8 cellular contexts compared by ENCODE assay signal in the genomic region with DNA sequence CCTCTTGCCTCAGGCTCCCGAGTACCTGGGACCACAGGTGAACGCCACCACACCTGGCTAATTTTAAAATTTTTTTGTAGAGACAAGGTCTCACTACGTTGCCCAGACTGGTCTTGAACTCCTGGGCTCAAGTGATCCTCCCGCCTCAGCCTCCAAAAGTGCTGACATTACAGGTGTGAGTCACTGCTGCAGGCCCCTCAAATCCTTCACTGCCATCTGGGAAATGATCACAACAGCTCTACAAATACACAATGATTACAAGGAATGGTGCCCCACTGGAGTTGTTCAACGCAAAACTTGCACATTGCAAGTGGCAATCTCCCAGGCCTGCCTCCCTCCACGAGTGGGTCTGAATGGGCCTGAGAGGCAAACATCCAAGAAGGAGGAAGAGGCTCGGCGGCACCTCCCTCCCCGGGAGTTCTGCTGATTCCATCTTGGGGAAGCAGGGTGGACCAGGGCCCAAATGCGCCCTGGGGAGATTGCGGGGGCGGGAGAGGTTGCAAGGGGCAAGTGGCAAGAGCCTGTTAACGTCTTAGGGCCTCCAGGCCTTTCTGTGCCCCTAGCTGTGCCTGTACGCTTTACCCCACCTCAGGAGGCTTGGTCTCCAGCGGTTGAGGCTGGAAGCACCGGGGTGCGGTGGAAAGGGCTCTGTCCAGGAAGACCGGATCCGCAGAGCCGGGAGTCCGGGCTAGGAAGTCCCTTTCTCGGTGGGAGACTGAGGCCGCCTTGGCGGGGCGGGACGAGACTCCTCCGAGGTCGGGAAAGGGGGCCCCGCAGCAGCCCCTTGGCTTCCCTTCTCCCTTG. TPM values are rescaled to one million over a fixed set of nuclear protein-coding genes. Genes with fewer than 3 reads are reported as not detected.
DNase-seq lines count a peak whose midpoint lies in the region; ATAC-seq and TF ChIP-seq lines count a peak whose summit lies in the region.

No MANE protein-coding gene starts in this region.

- no peaks in the 10 kb centered on the region for H3K36me3 ChIP-seq in HUES48 (ENCODE audit: control insufficient read depth, insufficient read depth, low read length)
- peaks cover 0 to 1% of the 10 kb centered on the region in 2 donors for H3K36me3 ChIP-seq in lung (ENCODE audit: control insufficient read depth in 2 of 2, insufficient read depth in 2 of 2, low read length in 2 of 2)
- H3K36me3 ChIP-seq in vagina: no peaks in the 10 kb centered on the region

- POLR2A ChIA-PET in AG04449 (lab: Yijun Ruan, JAX): interaction anchor here (0.6 to 3.1 kb wide), 7 partner anchors 13 to 117 kb away, joined by 3 to 25 read pairs (median 4); a partner anchor contains a TSS

- H3K4me1 ChIP-seq in HUES48 (ENCODE audit: control insufficient read depth, insufficient read depth, low read length): peaks cover 17% of the 10 kb centered on the region
- peaks cover 0 to 10% of the 10 kb centered on the region in 2 donors for H3K4me1 ChIP-seq in lung (ENCODE audit: control insufficient read depth in 2 of 2, insufficient read depth in 2 of 2, low read length in 2 of 2)
- H3K4me1 ChIP-seq in vagina: peaks cover 43% of the 10 kb centered on the region

- ATAC-seq in lung (ENCODE audit: insufficient read depth, low FRiP score) (peak; percentile 5), GM18907 (IDR thresholded peaks at IDR 0.05; ENCODE audit: unreplicated experiment) (no peak), HG02852 (IDR thresholded peaks at IDR 0.05; ENCODE audit: unreplicated experiment) (no peak)

- no peak for TF ChIP-seq POLR2A in vagina (IDR thresholded peaks at IDR 0.05)

- H3K4me3 ChIP-seq in AG04449 (ENCODE audit: low read depth, low read length) (peak overlapping the region; percentile 99), HUES48 (ENCODE audit: low read depth, low read length) (peak overlapping the region; percentile 64), lung (peak overlapping the region; percentile 39), vagina (peak overlapping the region; percentile 84 to 89)

- H3K27ac ChIP-seq in HUES48 (ENCODE audit: low read depth, low read length) (peak overlapping the region; percentile 63), cingulate gyrus (ENCODE audit: low read depth, low read length) (peak overlapping the region; percentile 39), lung (ENCODE audit: low read depth in 1 of 2, low read length in 1 of 2) (peak overlapping the region; percentile 67 to 88), vagina (peak overlapping the region; percentile 87)

- TF ChIP-seq CTCF in AG04449 (IDR thresholded peaks at IDR 0.05; ENCODE audit: insufficient read depth, low read length, missing control alignments): no peak
- TF ChIP-seq CTCF in lung (IDR thresholded peaks at IDR 0.05; ENCODE audit: control extremely low read depth, extremely low read depth): no peak
- TF ChIP-seq CTCF in vagina (IDR thresholded peaks at IDR 0.05): no peak

- DNase-seq in AG04449 (ENCODE audit: low read depth, low spot score): no peak
- DNase-seq in lung (ENCODE audit: low spot score): no peak
- DNase-seq in vagina (ENCODE audit: extremely low spot score in 2 of 2): no peak
- DNase-seq in head of caudate nucleus: no peak

- CTCF ChIA-PET in AG04449 (lab: Yijun Ruan, JAX): interaction anchor here (0.9 to 16.8 kb wide), 16 partner anchors 9 to 1225 kb away, joined by 3 to 337 read pairs (median 6); no protein-coding TSS in a partner anchor

- H3K9me3 ChIP-seq in HUES48 (ENCODE audit: control insufficient read depth, insufficient read depth, low read length) (no peaks in the 10 kb centered on the region), lung (ENCODE audit: control insufficient read depth in 2 of 2, insufficient read depth in 1 of 2, low read length in 1 of 2) (no peaks in the 10 kb centered on the region), vagina (no peaks in the 10 kb centered on the region)

- H3K27me3 ChIP-seq in HUES48 (ENCODE audit: control insufficient read depth, insufficient read depth, low read length): no peaks in the 10 kb centered on the region
- H3K27me3 ChIP-seq in lung (ENCODE audit: control insufficient read depth, insufficient read depth): no peaks in the 10 kb centered on the region
- no peaks in the 10 kb centered on the region for H3K27me3 ChIP-seq in vagina

- H3K9ac ChIP-seq in HUES48 (ENCODE audit: low read depth, low read length): peak overlapping the region; percentile 53; the same call in 1 of the 2 replicates

- intact Hi-C loops in vagina (cut with DNase I): loop anchor here (5.0 to 10.0 kb wide), 4 partner anchors 35 to 138 kb away; a partner anchor contains a TSS
- intact Hi-C loops in head of caudate nucleus (cut with DNase I): loop anchor here (5.0 kb wide), 1 partner anchor 90 kb away; no protein-coding TSS in a partner anchor

- WGBS in lung, 2 donors: 23 to 41% methylated on average over 29 of the region's 29 CpGs

RNA-seq across cellular contexts. Expression of a gene that starts 0.7 kb away (rescaled TPM):
- total RNA-seq in lung: 100 to 1,000 TPM; 205 to 565 TPM
- polyA plus RNA-seq in lung: 100 to 1,000 TPM; 197 to 225 TPM
- total RNA-seq in vagina: 700 TPM

RNA-seq across cellular contexts. Expression of a gene that starts 24.9 kb away (rescaled TPM):
- total RNA-seq in lung (10 to 100 TPM in 1 of 2 donors, 1 to 10 TPM in 1; 5.9 to 21.6 TPM), vagina (16.9 TPM)
- polyA plus RNA-seq in lung: 10 to 100 TPM in 1 of 2 donors, 1 to 10 TPM in 1; 2.6 to 13.4 TPM

RNA-seq across cellular contexts. Expression of a gene that starts 58.8 kb away (rescaled TPM):
- 1 to 10 TPM in 1 of 2 donors, under 1 TPM in 1; 0.17 to 6.8 TPM for total RNA-seq in lung
- polyA plus RNA-seq in lung: 1 to 10 TPM; 2.0 to 2.3 TPM
- 296 TPM for total RNA-seq in vagina

Comparison
In these comparisons a context has a peak if more than half of its experiments do, and no peak if none do; other contexts are left out.
1. H3K4me3 ChIP-seq: peak in every context shown above with its lines; median percentile 99 in AG04449; 86 in vagina; 64 in HUES48; 39 in lung.
2. RNA of a gene that starts 58.8 kb away (total RNA-seq): 296 TPM in vagina (single experiment); 0.17 to 6.8 TPM in lung; every median in the first group is over 10 times any median in the second.
3. Peak in every context shown above with its lines, with median percentiles within 50 percentile points of each other: H3K27ac ChIP-seq.